In the genomic region with DNA sequence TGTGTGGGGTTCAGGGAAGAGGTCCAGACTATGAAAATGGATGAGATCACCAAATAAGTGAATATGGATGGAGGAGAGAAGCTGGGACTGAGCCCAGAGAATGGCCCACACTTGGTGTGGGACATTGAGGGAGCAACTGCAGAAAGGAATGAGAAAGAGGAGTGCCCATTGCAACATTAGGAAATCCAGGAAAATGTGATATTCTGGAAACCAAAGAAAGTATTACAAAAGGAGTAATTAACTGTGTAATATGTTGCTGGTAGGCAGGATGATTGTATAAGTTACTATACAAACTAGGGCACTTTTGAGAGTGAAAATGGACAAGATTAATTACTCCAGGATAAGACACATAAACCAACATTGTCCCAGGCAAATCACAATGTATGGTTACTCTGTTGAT, we compare ENCODE assay signal across 29 cellular contexts. TPM values are rescaled to one million over a fixed set of nuclear protein-coding genes. Genes with fewer than 3 reads are reported as not detected.
DNase-seq lines count a peak whose midpoint lies in the region; ATAC-seq, FAIRE-seq and TF ChIP-seq lines count a peak whose summit lies in the region.
"Had no signal": no experiment of that assay in that cellular context is flagged by ENCODE, and none has a peak within 500 bp of the region (broad histone marks: within the 10 kb centered on the region; RNA-seq: fewer than 3 reads in every experiment).

No MANE protein-coding gene starts in this region.

- H3K79me2 ChIP-seq in K562 (ENCODE audit: control insufficient read depth, insufficient read depth, low read length) (no peaks in the 10 kb centered on the region), trophoblast cell (ENCODE audit: control insufficient read depth, insufficient read depth, low read length, poor library complexity) (no peaks in the 10 kb centered on the region)

- no peak overlapping the region for H3K4ac ChIP-seq in trophoblast cell (ENCODE audit: low read depth, low read length)

- no TSS peak for BruUV-seq in K562 (replicated peaks; lab: Mats Ljungman, UMichigan)

- H3K79me1 ChIP-seq in trophoblast cell (ENCODE audit: low read length) = no peaks in the 10 kb centered on the region

- no peak overlapping the region for H2BK5ac ChIP-seq in trophoblast cell (ENCODE audit: low read depth, low read length, poor library complexity)

- no peak overlapping the region for H3K27ac ChIP-seq in K562 (ENCODE audit: extremely low read depth, low read depth, low read length)
- H3K27ac ChIP-seq in trophoblast cell (ENCODE audit: low read depth, low read length) = no peak overlapping the region
- H3K27ac ChIP-seq: BLaER1 had no signal

- H3K14ac ChIP-seq in trophoblast cell (ENCODE audit: low read length) = no peak overlapping the region

- H2BK120ac ChIP-seq in trophoblast cell (ENCODE audit: insufficient read depth, low read length, poor library complexity) = no peak overlapping the region

- DNase-seq in adipocyte (ENCODE audit: low read depth) (peak; percentile 64), K562 (ENCODE audit: extremely low read depth in 1 of 4, low spot score in 3 of 4) (no peak), fibroblast of gingiva (ENCODE audit: low read depth) (peak; percentile 39), trophoblast cell (peak; percentile 45 to 87), NCI-H510A (lab: John Stamatoyannopoulos, UW) (no peak), NCI-H1694 treated with DMSO at 0.1 percent for 48 hours (lab: John Stamatoyannopoulos, UW) (no peak), GM10266 (ENCODE audit: extremely low spot score) (no peak)
- DNase-seq: 8988T; ACHN; BE2C; C1 segment of cervical spinal cord; CD4-positive, alpha-beta memory T cell; CD4-positive, CD25-positive, alpha-beta regulatory T cell; CD8-positive, alpha-beta memory T cell; COR-L47; DMS 273 treated with DMSO at 0.1 percent for 48 hours; DMS153; DMS53; DMS79; DND-41; EL; GDM1 had no signal

- H3K4me2 ChIP-seq in K562 (ENCODE audit: insufficient read depth, low read length) (no peak overlapping the region), trophoblast cell (ENCODE audit: low read length) (no peak overlapping the region)
- H3K4me2 ChIP-seq: BLaER1 had no signal

- intact Hi-C loops in K562 (cut with micrococcal nuclease) = no loop called here

- H3K36me3 ChIP-seq in adipocyte (ENCODE audit: control insufficient read depth, insufficient read depth, low read length, severe bottlenecking) = no peaks in the 10 kb centered on the region
- H3K36me3 ChIP-seq in K562 (ENCODE audit: control insufficient read depth, insufficient read depth, low read length) = no peaks in the 10 kb centered on the region
- no peaks in the 10 kb centered on the region for H3K36me3 ChIP-seq in trophoblast cell (ENCODE audit: control insufficient read depth in 1 of 2, insufficient read depth in 2 of 2, low read length in 2 of 2)
- H3K36me3 ChIP-seq: BE2C had no signal

- H3K23ac ChIP-seq in trophoblast cell (ENCODE audit: low read length) = no peak overlapping the region

- peak; percentile 42 for FAIRE-seq in K562 (lab: Jason Lieb, UNC)
- FAIRE-seq: A204.1, GM19239 had no signal

- no peak overlapping the region for H2AK5ac ChIP-seq in trophoblast cell (ENCODE audit: low read length)

- TF ChIP-seq RAD21 in K562 (CRISPR knock-in tag; conservative IDR thresholded peaks at IDR 0.05 in 1 of 2, IDR thresholded peaks at IDR 0.05 in 1 of 2) = no peak

- no peaks in the 10 kb centered on the region for H3K9me3 ChIP-seq in adipocyte (ENCODE audit: control insufficient read depth, low read length)
- no peaks in the 10 kb centered on the region for H3K9me3 ChIP-seq in K562 (replicated peaks; ENCODE audit: control insufficient read depth, insufficient read depth, low read depth, low read length)
- H3K9me3 ChIP-seq in trophoblast cell (ENCODE audit: insufficient read depth, low read depth, low read length) = no peaks in the 10 kb centered on the region
- H3K9me3 ChIP-seq: BE2C, BLaER1 had no signal

- TF ChIP-seq EP300 in K562 (IDR thresholded peaks at IDR 0.05; ENCODE audit: low read length) = no peak

- H2AFZ ChIP-seq in K562 (ENCODE audit: low read depth, low read length) (no peak overlapping the region), trophoblast cell (ENCODE audit: insufficient read depth, low read length, poor library complexity) (no peak overlapping the region)

- peaks cover 16% of the 10 kb centered on the region for H3K4me1 ChIP-seq in adipocyte (ENCODE audit: control insufficient read depth, insufficient read depth, low read length)
- peaks cover 0 to 25% of the 10 kb centered on the region in 2 experiments; a peak in 4 of 5 replicates for H3K4me1 ChIP-seq in K562 (replicated peaks in 1 of 2; ENCODE audit: control insufficient read depth in 2 of 2, insufficient read depth in 2 of 2, low read length in 2 of 2)
- no peaks in the 10 kb centered on the region for H3K4me1 ChIP-seq in trophoblast cell (ENCODE audit: control insufficient read depth in 1 of 2, insufficient read depth in 2 of 2, low read length in 2 of 2)
- H3K4me1 ChIP-seq: BE2C had no signal

- H4K12ac ChIP-seq in trophoblast cell (ENCODE audit: low read depth, low read length) = no peak overlapping the region

- no peak overlapping the region for H3K4me3 ChIP-seq in adipocyte (ENCODE audit: low read length)
- H3K4me3 ChIP-seq in K562 = no peak overlapping the region
- H3K4me3 ChIP-seq in trophoblast cell (ENCODE audit: low read depth, low read length) = no peak overlapping the region
- H3K4me3 ChIP-seq: BLaER1 had no signal

- H3K9ac ChIP-seq in adipocyte (ENCODE audit: low read length) (no peak overlapping the region), K562 (ENCODE audit: insufficient read depth in 1 of 2, low read depth in 2 of 2, low read length in 2 of 2) (no peak overlapping the region), trophoblast cell (ENCODE audit: low read length) (no peak overlapping the region)
- H3K9ac ChIP-seq: BLaER1 had no signal

- in situ Hi-C loops in K562 (cut with MboI) = no loop called here

- H4K91ac ChIP-seq in trophoblast cell (ENCODE audit: low read depth, low read length) = no peak overlapping the region

- no peaks in the 10 kb centered on the region for H3K9me1 ChIP-seq in K562 (ENCODE audit: control insufficient read depth, insufficient read depth, low read length)

- H4K8ac ChIP-seq in trophoblast cell (ENCODE audit: low read depth, low read length) = no peak overlapping the region

- TF ChIP-seq CTCF in K562 (IDR thresholded peaks at IDR 0.05 in 2 of 3, conservative IDR thresholded peaks at IDR 0.05 in 1 of 3; ENCODE audit: insufficient read depth in 2 of 3, low read depth in 1 of 3, low read length in 3 of 3) (no peak), GM10266 (IDR thresholded peaks at IDR 0.05; ENCODE audit: control insufficient read depth, insufficient read depth, low read depth, missing control alignments) (no peak)

- no peaks in the 10 kb centered on the region for H3K27me3 ChIP-seq in adipocyte (replicated peaks; ENCODE audit: control insufficient read depth, insufficient read depth, low read length)
- no peaks in the 10 kb centered on the region for H3K27me3 ChIP-seq in K562 (ENCODE audit: control insufficient read depth in 2 of 2, insufficient read depth in 2 of 2, low read length in 2 of 2)
- no peaks in the 10 kb centered on the region for H3K27me3 ChIP-seq in trophoblast cell (ENCODE audit: insufficient read depth, low read length)
- H3K27me3 ChIP-seq: BE2C, BLaER1 had no signal

- no peak for TF ChIP-seq POLR2A in K562 (conservative IDR thresholded peaks at IDR 0.05)

- CTCF ChIA-PET in K562 (lab: Yijun Ruan, JAX; ENCODE audit: low intra/inter-chr PET ratio) = interaction anchor here (0.6 kb wide), 1 partner anchor 252 kb away, joined by 3 read pairs; no protein-coding TSS in a partner anchor

- H2BK12ac ChIP-seq in trophoblast cell (ENCODE audit: low read length) = no peak overlapping the region

- H3K18ac ChIP-seq in trophoblast cell (ENCODE audit: low read length) = no peak overlapping the region

- POLR2A ChIA-PET in K562 (lab: Yijun Ruan, JAX) = interaction anchor here (0.9 kb wide), 1 partner anchor 17 kb away, joined by 3 read pairs; no protein-coding TSS in a partner anchor

- no peaks in the 10 kb centered on the region for H4K20me1 ChIP-seq in K562 (replicated peaks; ENCODE audit: control insufficient read depth, insufficient read depth, low read length)
- H4K20me1 ChIP-seq: BLaER1 had no signal

- ATAC-seq in K562 (no peak), HG03571 (IDR thresholded peaks at IDR 0.05; ENCODE audit: unreplicated experiment) (no peak)

TF ChIP-seq in K562, 482 proteins besides CTCF, POLR2A, EP300 and RAD21 (continues in another document):
- no peak for TF ChIP-seq LARP7 (IDR thresholded peaks at IDR 0.05)
- no peak for TF ChIP-seq ZBTB1 (CRISPR knock-in tag; IDR thresholded peaks at IDR 0.05; ENCODE audit: borderline replicate concordance, low read depth)
- TF ChIP-seq PURB (CRISPR knock-in tag; IDR thresholded peaks at IDR 0.05; ENCODE audit: low read depth) = no peak
- TF ChIP-seq TCF7 (IDR thresholded peaks at IDR 0.05; ENCODE audit: borderline replicate concordance) = no peak
- no peak for TF ChIP-seq ZNF444 (CRISPR knock-in tag; IDR thresholded peaks at IDR 0.05)

RNA-seq across cellular contexts. Expression of a gene that starts 59.8 kb away (rescaled TPM):
- 0.74 TPM in 1 of 2 replicates, not detected in the other for total RNA-seq in K562 (2011; cell fraction: chromatin; rRNA removed; ENCODE audit: low replicate concordance)
- total RNA-seq in K562 (2011; cell fraction: nucleolus; rRNA removed) = 0.92 and 1.0 TPM in 2 replicates
- 0.44 and 0.61 TPM in 2 replicates for total RNA-seq in K562 (2011; cell fraction: nucleoplasm; rRNA removed)
- not detected in 2 replicates for total RNA-seq in K562 (2014; rRNA removed)
- not detected in 2 replicates for total RNA-seq in K562 (2014; rRNA removed; fragmentation: Illumina TruSeq; extraction: Trizol)
- not detected in 2 replicates for total RNA-seq in K562 (2015; rRNA removed; fragmentation: Illumina TruSeq; extraction: Trizol)
- total RNA-seq in K562 (2021) = 0.38 TPM in 1 of 2 replicates, not detected in the other
- polyA plus RNA-seq in K562 (2011; rRNA removed) = 0.06 and 0.07 TPM in 2 replicates
- polyA plus RNA-seq in K562 (2011; cell fraction: cytosol; rRNA removed) = not detected in 2 replicates
- 0.46 and 0.50 TPM in 2 replicates for polyA plus RNA-seq in K562 (2011; cell fraction: nucleus; rRNA removed)
- 0.22 and 0.55 TPM in 2 replicates for polyA plus RNA-seq in K562 (2012)
- polyA plus RNA-seq in K562 (2014; fragmentation: Illumina TruSeq; extraction: Trizol) = not detected in 2 replicates
- polyA plus RNA-seq in K562 (2014; fragmentation: Nextera tagmentation; extraction: Ambion mirVana) = not detected
- not detected in 2 replicates for polyA plus RNA-seq in K562 (2014; rRNA removed)
- polyA minus RNA-seq in K562 (2011; rRNA and poly(A)+ RNA removed) = not detected in 2 replicates
- polyA minus RNA-seq in K562 (2011; cell fraction: cytosol; rRNA and poly(A)+ RNA removed) = not detected in 2 replicates
- 0.11 and 0.27 TPM in 2 replicates for polyA minus RNA-seq in K562 (2011; cell fraction: nucleus; rRNA and poly(A)+ RNA removed)
- polyA plus RNA-seq in trophoblast cell (2013) = 0.36 and 0.37 TPM in 2 replicates
- total RNA-seq: G401 had no signal
- polyA plus RNA-seq: AG04450; CD14-positive monocyte; CD4-positive, alpha-beta memory T cell; CD4-positive, CD25-positive, alpha-beta regulatory T cell; CD8-positive, alpha-beta memory T cell had no signal

Comparison
In these comparisons a context has a peak if more than half of its experiments do, and no peak if none do; other contexts are left out.
1. DNase-seq: peak in adipocyte (single experiment), fibroblast of gingiva (single experiment) and trophoblast cell (2 of 2); none in K562 (0 of 4), NCI-H510A (single experiment), NCI-H1694 treated with DMSO at 0.1 percent for 48 hours (single experiment) and GM10266 (single experiment).